Comparison of ENCODE assay signal across 8 cellular contexts in the genomic region with DNA sequence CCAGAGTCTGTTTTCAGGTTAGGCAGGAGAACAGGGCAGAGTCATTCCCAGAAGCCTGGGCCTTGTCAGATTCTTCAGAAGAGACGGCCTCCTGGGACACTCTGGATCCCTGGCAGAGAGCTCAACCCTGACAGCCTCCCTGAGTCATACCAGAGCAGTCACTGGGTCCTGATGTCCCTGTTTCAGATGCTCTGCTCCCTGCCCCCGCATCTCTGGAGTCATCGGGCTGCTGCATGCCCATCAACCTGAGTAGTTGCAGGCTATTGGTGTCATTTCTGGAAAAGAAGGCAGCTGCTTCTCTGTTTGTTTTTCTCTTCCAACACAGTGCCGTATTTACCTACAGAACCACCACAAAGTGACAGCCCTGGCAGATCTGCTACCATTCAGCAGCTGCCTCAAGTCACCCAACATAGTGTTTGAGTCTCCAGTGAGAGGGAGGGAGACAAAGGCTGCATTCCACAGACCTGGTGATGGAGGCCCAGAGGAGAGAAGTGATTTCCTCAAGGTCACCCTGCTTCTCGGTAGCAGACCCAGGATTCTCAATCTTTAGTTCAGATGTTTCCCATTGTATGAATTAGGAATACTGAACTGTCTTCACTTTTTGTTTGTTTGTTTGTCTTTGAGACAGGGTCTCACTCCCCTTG.
DNase-seq lines count a peak whose midpoint lies in the region; ATAC-seq and TF ChIP-seq lines count a peak whose summit lies in the region.
"Had no signal": no experiment of that assay in that cellular context is flagged by ENCODE, and none has a peak within 500 bp of the region (broad histone marks: within the 10 kb centered on the region; RNA-seq: fewer than 3 reads in every experiment).

No MANE protein-coding gene starts in this region.

- ATAC-seq in GM19395 (IDR thresholded peaks at IDR 0.05; ENCODE audit: unreplicated experiment) (peak; percentile 64), HG03442 (IDR thresholded peaks at IDR 0.05; ENCODE audit: unreplicated experiment) (peak; percentile 54)

- no peak overlapping the region for H3K9ac ChIP-seq in colonic mucosa (ENCODE audit: low read depth in 2 of 2, low read length in 2 of 2)

- intact Hi-C loops in colonic mucosa (cut with DNase I) = no loop called here

- DNase-seq in T1000 (lab: John Stamatoyannopoulos, UW) (peak; percentile 4), myocyte (ENCODE audit: low read depth) (peak; percentile 64), colonic mucosa (no peak), activated gamma-delta T cell treated with Interleukin-2 at 50 U/mL for 16 hours (no peak), SKM-1 (lab: John Stamatoyannopoulos, UW; ENCODE audit: unreplicated experiment) (no peak)

- no peaks in the 10 kb centered on the region for H3K27me3 ChIP-seq in colonic mucosa

- no peak overlapping the region for H3K27ac ChIP-seq in colonic mucosa

- no peaks in the 10 kb centered on the region for H3K36me3 ChIP-seq in colonic mucosa

- no peaks in the 10 kb centered on the region for H3K4me1 ChIP-seq in colonic mucosa

- no peak overlapping the region for H3K4me3 ChIP-seq in colonic mucosa
- H3K4me3 ChIP-seq: skin epidermis had no signal

- no peaks in the 10 kb centered on the region for H3K9me3 ChIP-seq in colonic mucosa

- no peak for TF ChIP-seq CTCF in colonic mucosa (IDR thresholded peaks at IDR 0.05)

Comparison
In these comparisons a context has a peak if more than half of its experiments do, and no peak if none do; other contexts are left out.
1. DNase-seq: peak in T1000 (single experiment) and myocyte (single experiment); none in colonic mucosa (single experiment), activated gamma-delta T cell treated with Interleukin-2 at 50 U/mL for 16 hours (single experiment) and SKM-1 (single experiment).